8 cellular contexts compared by ENCODE assay signal in the genomic region with DNA sequence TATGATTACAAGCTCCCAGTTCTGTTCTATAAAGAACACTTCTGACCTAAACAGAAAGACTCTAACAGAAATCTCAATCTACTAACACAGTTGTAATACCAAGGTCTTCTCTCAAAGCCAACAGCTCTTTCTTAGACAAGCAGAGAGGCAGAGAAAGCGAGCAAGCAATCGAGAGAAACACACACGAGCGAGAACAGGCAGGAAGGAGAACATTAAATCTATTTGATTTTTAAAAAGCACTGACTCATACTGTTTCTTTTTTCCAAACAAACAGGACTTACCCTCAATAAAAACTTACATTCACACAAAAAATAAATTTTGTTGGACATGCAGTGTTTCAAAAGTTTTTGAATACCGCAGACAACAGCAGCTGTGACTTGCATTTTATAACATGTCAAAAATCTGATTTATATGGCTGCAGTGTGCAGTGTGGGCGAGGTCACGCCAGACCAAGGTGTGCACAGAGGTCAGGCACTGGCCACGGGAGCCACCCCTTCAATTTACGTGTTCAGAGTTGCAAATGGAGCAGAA. TPM values are rescaled to one million over a fixed set of nuclear protein-coding genes. Genes with fewer than 3 reads are reported as not detected.
DNase-seq lines count a peak whose midpoint lies in the region; ATAC-seq and FAIRE-seq lines count a peak whose summit lies in the region.

A gene with protein sequence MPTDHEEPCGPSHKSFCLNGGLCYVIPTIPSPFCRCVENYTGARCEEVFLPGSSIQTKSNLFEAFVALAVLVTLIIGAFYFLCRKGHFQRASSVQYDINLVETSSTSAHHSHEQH (minus strand): TSS at position 404 of the 531 bp plus-strand sequence. CDS start 1,194 bp downstream, outside the sequence.

- no peak within 1 kb of the TSS for H3K27ac Mint-ChIP-seq in naive thymus-derived CD4-positive, alpha-beta T cell

- intact Hi-C loops in naive thymus-derived CD4-positive, alpha-beta T cell (cut with micrococcal nuclease): no loop called here

- no peak within 1 kb of the TSS for H3K4me3 ChIP-seq in naive thymus-derived CD4-positive, alpha-beta T cell (ENCODE audit: low read length)

- FAIRE-seq in RCC 7860 (lab: Jason Lieb, UNC): no peak

- H3K36me3 Mint-ChIP-seq in naive thymus-derived CD4-positive, alpha-beta T cell: peaks cover 0 to 5% (median 0%) of the 10 kb centered on the region in 5 donors

- no peaks in the 10 kb centered on the region for H3K27me3 ChIP-seq in naive thymus-derived CD4-positive, alpha-beta T cell (ENCODE audit: control insufficient read depth in 2 of 2, insufficient read depth in 2 of 2, low read length in 2 of 2)

- peaks cover 28 to 58% (median 38%) of the 10 kb centered on the region in 5 donors for H3K27me3 Mint-ChIP-seq in naive thymus-derived CD4-positive, alpha-beta T cell

- no peaks in the 10 kb centered on the region for H3K36me3 ChIP-seq in naive thymus-derived CD4-positive, alpha-beta T cell (ENCODE audit: control insufficient read depth in 2 of 3, insufficient read depth in 3 of 3, low read length in 3 of 3)

- DNase-seq in DMS114 treated with DMSO at 0.1 percent for 48 hours (lab: John Stamatoyannopoulos, UW; ENCODE audit: unreplicated experiment): peak; percentile 35
- DNase-seq in M059J (ENCODE audit: low read depth): peak; percentile 5
- DNase-seq in cerebellar cortex (ENCODE audit: low spot score): peak; percentile 5
- DNase-seq in naive thymus-derived CD4-positive, alpha-beta T cell: no peak
- no peak for DNase-seq in RCC 7860 (ENCODE audit: low spot score)
- no peak for DNase-seq in cerebellum (ENCODE audit: low spot score)
- DNase-seq in stimulated activated naive CD4-positive, alpha-beta T cell (lab: John Stamatoyannopoulos, UW): no peak

- peaks cover 0 to 8% (median 7%) of the 10 kb centered on the region in 7 donors for H3K4me1 Mint-ChIP-seq in naive thymus-derived CD4-positive, alpha-beta T cell

- no peaks in the 10 kb centered on the region for H3K4me1 ChIP-seq in naive thymus-derived CD4-positive, alpha-beta T cell (ENCODE audit: control insufficient read depth in 2 of 2, insufficient read depth in 2 of 2, low read length in 2 of 2)

- POLR2A ChIA-PET in naive thymus-derived CD4-positive, alpha-beta T cell (lab: Charles Lee): no interaction called here

- CTCF ChIA-PET in naive thymus-derived CD4-positive, alpha-beta T cell (lab: Charles Lee): no interaction called here

- no peaks in the 10 kb centered on the region for H3K9me3 ChIP-seq in naive thymus-derived CD4-positive, alpha-beta T cell (ENCODE audit: control insufficient read depth in 2 of 3, low read length in 3 of 3)

- H3K9me3 Mint-ChIP-seq in naive thymus-derived CD4-positive, alpha-beta T cell: peaks cover 6 to 34% (median 11%) of the 10 kb centered on the region in 11 donors

- H3K27ac ChIP-seq in naive thymus-derived CD4-positive, alpha-beta T cell (ENCODE audit: low read depth, low read length): no peak within 1 kb of the TSS

- no peak for ATAC-seq in naive thymus-derived CD4-positive, alpha-beta T cell
- ATAC-seq in HG02884 (IDR thresholded peaks at IDR 0.05; ENCODE audit: unreplicated experiment): no peak

- H3K4me3 Mint-ChIP-seq in naive thymus-derived CD4-positive, alpha-beta T cell: peak within 1 kb of the TSS in 6 of 10 donors; percentile 11 to 56 (median 52)

RNA-seq across cellular contexts. Expression of the gene that starts here (rescaled TPM):
- not detected in 2 replicates for total RNA-seq in M059J (2014; rRNA removed; shearing (Covaris generic))
- not detected for total RNA-seq in naive thymus-derived CD4-positive, alpha-beta T cell
- polyA plus RNA-seq in naive thymus-derived CD4-positive, alpha-beta T cell: not detected
- total RNA-seq in cerebellum: 2.2 TPM

Comparison
In these comparisons a context has a peak if more than half of its experiments do, and no peak if none do; other contexts are left out.
1. Peak in DNase-seq in M059J; RNA of the gene not detected or under 1 TPM.
2. DNase-seq: peak in DMS114 treated with DMSO at 0.1 percent for 48 hours (single experiment) and cerebellar cortex (single experiment); none in naive thymus-derived CD4-positive, alpha-beta T cell (0 of 9), RCC 7860 (single experiment), cerebellum (single experiment) and stimulated activated naive CD4-positive, alpha-beta T cell (0 of 6).